In the genomic region with DNA sequence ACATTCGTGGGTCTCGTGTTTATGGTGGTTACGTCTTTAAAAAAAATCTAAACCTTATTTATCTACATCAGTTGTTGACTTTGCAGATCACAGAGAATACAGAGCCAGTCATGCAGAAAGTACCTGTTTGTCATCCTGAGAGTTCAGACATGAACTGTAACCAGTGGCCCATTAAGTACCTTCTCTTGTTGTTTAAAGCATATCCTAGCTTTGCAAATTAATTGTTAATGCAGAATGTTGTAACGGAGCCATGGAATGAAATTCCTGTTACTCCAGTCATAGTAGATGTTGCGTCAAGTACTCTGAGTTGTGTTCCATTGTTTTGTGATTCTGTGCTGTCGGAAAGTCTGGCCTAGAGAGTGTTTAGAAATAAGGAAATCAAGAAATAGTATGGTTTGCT, we compare ENCODE assay signal across 1 cellular context.
TF ChIP-seq lines count a peak whose summit lies in the region.

No MANE protein-coding gene starts in this region.

TF ChIP-seq in GM23338, 12 proteins besides CTCF, POLR2A, EP300 and RAD21 (continued from another document):
- TF ChIP-seq, protein P1, sequence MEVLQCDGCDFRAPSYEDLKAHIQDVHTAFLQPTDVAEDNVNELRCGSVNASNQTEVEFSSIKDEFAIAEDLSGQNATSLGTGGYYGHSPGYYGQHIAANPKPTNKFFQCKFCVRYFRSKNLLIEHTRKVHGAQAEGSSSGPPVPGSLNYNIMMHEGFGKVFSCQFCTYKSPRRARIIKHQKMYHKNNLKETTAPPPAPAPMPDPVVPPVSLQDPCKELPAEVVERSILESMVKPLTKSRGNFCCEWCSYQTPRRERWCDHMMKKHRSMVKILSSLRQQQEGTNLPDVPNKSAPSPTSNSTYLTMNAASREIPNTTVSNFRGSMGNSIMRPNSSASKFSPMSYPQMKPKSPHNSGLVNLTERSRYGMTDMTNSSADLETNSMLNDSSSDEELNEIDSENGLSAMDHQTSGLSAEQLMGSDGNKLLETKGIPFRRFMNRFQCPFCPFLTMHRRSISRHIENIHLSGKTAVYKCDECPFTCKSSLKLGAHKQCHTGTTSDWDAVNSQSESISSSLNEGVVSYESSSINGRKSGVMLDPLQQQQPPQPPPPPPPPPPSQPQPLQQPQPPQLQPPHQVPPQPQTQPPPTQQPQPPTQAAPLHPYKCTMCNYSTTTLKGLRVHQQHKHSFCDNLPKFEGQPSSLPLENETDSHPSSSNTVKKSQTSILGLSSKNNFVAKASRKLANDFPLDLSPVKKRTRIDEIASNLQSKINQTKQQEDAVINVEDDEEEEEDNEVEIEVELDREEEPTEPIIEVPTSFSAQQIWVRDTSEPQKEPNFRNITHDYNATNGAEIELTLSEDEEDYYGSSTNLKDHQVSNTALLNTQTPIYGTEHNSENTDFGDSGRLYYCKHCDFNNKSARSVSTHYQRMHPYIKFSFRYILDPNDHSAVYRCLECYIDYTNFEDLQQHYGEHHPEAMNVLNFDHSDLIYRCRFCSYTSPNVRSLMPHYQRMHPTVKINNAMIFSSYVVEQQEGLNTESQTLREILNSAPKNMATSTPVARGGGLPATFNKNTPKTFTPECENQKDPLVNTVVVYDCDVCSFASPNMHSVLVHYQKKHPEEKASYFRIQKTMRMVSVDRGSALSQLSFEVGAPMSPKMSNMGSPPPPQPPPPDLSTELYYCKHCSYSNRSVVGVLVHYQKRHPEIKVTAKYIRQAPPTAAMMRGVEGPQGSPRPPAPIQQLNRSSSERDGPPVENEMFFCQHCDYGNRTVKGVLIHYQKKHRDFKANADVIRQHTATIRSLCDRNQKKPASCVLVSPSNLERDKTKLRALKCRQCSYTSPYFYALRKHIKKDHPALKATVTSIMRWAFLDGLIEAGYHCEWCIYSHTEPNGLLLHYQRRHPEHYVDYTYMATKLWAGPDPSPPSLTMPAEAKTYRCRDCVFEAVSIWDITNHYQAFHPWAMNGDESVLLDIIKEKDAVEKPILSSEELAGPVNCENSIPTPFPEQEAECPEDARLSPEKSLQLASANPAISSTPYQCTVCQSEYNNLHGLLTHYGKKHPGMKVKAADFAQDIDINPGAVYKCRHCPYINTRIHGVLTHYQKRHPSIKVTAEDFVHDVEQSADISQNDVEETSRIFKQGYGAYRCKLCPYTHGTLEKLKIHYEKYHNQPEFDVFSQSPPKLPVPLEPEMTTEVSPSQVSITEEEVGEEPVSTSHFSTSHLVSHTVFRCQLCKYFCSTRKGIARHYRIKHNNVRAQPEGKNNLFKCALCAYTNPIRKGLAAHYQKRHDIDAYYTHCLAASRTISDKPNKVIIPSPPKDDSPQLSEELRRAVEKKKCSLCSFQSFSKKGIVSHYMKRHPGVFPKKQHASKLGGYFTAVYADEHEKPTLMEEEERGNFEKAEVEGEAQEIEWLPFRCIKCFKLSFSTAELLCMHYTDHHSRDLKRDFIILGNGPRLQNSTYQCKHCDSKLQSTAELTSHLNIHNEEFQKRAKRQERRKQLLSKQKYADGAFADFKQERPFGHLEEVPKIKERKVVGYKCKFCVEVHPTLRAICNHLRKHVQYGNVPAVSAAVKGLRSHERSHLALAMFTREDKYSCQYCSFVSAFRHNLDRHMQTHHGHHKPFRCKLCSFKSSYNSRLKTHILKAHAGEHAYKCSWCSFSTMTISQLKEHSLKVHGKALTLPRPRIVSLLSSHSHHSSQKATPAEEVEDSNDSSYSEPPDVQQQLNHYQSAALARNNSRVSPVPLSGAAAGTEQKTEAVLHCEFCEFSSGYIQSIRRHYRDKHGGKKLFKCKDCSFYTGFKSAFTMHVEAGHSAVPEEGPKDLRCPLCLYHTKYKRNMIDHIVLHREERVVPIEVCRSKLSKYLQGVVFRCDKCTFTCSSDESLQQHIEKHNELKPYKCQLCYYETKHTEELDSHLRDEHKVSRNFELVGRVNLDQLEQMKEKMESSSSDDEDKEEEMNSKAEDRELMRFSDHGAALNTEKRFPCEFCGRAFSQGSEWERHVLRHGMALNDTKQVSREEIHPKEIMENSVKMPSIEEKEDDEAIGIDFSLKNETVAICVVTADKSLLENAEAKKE (CRISPR knock-in tag; IDR thresholded peaks at IDR 0.05): no peak
- TF ChIP-seq ZNF114 (CRISPR knock-in tag; IDR thresholded peaks at IDR 0.05) (no peak), STAT1 (IDR thresholded peaks at IDR 0.05; ENCODE audit: unreplicated experiment) (no peak), EZH2 (IDR thresholded peaks at IDR 0.05; ENCODE audit: low read depth, unreplicated experiment) (no peak), NANOG (IDR thresholded peaks at IDR 0.05; ENCODE audit: borderline replicate concordance) (no peak), ZNF331 (CRISPR knock-in tag; IDR thresholded peaks at IDR 0.05; ENCODE audit: low read depth) (no peak), EZH2phosphoT487 (IDR thresholded peaks at IDR 0.05; ENCODE audit: unreplicated experiment) (no peak), JUNB (IDR thresholded peaks at IDR 0.05; ENCODE audit: unreplicated experiment) (no peak), POLR2AphosphoS5 (IDR thresholded peaks at IDR 0.05; ENCODE audit: low read depth) (no peak), CREB1 (CRISPR knock-in tag; IDR thresholded peaks at IDR 0.05; ENCODE audit: low read depth) (no peak)
- TF ChIP-seq, protein P2, sequence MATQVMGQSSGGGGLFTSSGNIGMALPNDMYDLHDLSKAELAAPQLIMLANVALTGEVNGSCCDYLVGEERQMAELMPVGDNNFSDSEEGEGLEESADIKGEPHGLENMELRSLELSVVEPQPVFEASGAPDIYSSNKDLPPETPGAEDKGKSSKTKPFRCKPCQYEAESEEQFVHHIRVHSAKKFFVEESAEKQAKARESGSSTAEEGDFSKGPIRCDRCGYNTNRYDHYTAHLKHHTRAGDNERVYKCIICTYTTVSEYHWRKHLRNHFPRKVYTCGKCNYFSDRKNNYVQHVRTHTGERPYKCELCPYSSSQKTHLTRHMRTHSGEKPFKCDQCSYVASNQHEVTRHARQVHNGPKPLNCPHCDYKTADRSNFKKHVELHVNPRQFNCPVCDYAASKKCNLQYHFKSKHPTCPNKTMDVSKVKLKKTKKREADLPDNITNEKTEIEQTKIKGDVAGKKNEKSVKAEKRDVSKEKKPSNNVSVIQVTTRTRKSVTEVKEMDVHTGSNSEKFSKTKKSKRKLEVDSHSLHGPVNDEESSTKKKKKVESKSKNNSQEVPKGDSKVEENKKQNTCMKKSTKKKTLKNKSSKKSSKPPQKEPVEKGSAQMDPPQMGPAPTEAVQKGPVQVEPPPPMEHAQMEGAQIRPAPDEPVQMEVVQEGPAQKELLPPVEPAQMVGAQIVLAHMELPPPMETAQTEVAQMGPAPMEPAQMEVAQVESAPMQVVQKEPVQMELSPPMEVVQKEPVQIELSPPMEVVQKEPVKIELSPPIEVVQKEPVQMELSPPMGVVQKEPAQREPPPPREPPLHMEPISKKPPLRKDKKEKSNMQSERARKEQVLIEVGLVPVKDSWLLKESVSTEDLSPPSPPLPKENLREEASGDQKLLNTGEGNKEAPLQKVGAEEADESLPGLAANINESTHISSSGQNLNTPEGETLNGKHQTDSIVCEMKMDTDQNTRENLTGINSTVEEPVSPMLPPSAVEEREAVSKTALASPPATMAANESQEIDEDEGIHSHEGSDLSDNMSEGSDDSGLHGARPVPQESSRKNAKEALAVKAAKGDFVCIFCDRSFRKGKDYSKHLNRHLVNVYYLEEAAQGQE (IDR thresholded peaks at IDR 0.05; ENCODE audit: unreplicated experiment): no peak
